29 cellular contexts compared by ENCODE assay signal in the genomic region with DNA sequence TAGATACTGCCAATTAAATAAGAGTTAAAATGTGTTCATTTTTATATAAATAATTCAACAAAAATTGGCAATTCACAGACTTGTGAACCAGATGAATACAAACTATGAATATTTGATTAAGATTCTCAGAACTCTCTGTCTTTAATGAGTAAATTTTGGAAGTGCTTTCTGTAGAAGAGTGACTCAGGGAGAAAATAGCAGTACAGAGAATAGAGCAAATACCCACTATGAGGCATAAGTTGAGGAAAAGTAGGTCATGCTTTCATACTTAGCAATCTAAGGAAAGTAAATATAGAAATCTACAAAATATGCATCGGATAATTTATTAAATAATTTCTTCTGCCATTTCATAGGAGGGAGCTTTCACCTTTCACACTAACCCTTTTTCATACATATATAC.
"Had no signal": no experiment of that assay in that cellular context is flagged by ENCODE, and none has a peak within 500 bp of the region (broad histone marks: within the 10 kb centered on the region; RNA-seq: fewer than 3 reads in every experiment).

No MANE protein-coding gene starts in this region.

- H3K4me3 Mint-ChIP-seq: activated B cell treated with CpG ODN at 0.5 μM for 24 hours; activated CD4-positive, alpha-beta memory T cell treated with anti-CD3 and anti-CD28 coated beads for 36 hours; activated CD4-positive, alpha-beta T cell treated with anti-CD3 and anti-CD28 coated beads, Interleukin-2, amount 10 ng/mL, durations not matched to agents 24 days and 14 days; activated CD8-positive, alpha-beta T cell treated with anti-CD3 and anti-CD28 coated beads for 36 hours; activated naive CD4-positive, alpha-beta T cell treated with anti-CD3 and anti-CD28 coated beads, Interleukin-2, amount 10 ng/mL, durations not matched to agents 7 days and 5 days; activated naive CD4-positive, alpha-beta T cell treated with anti-CD3 and anti-CD28 coated beads, Interleukin-2, amount 50 U/mL, for 24 hours; activated naive CD8-positive, alpha-beta T cell; activated T-helper 1 cell treated with anti-CD3 and anti-CD28 coated beads, Interleukin-12 subunit alpha, Interleukin-12 subunit beta, Interleukin-2, Interleukin-4 antibody, amounts not matched to agents 30 ng/mL and 10 ng/mL and 1 ng/mL, durations not matched to agents 14 hours and 24 hours and 36 hours; brain; central memory CD8-positive, alpha-beta T cell; T-cell; T-helper 17 cell; T-helper 2 cell treated with Interferon-gamma antibody and Interleukin-4, amounts not matched to agents 5 μg/mL and 100 μg/mL, for 36 hours had no signal

- H3K27ac Mint-ChIP-seq: activated B cell treated with CpG ODN at 0.5 μM for 24 hours; activated CD4-positive, alpha-beta memory T cell treated with anti-CD3 and anti-CD28 coated beads for 36 hours; activated CD4-positive, alpha-beta T cell treated with anti-CD3 and anti-CD28 coated beads, Interleukin-2, amount 10 ng/mL, durations not matched to agents 24 days and 14 days; activated CD8-positive, alpha-beta T cell treated with anti-CD3 and anti-CD28 coated beads for 36 hours; activated naive CD4-positive, alpha-beta T cell treated with anti-CD3 and anti-CD28 coated beads, Interleukin-2, amount 10 ng/mL, durations not matched to agents 7 days and 5 days; activated naive CD4-positive, alpha-beta T cell treated with anti-CD3 and anti-CD28 coated beads, Interleukin-2, amount 50 U/mL, for 24 hours; activated naive CD8-positive, alpha-beta T cell; activated T-helper 1 cell treated with anti-CD3 and anti-CD28 coated beads, Interleukin-12 subunit alpha, Interleukin-12 subunit beta, Interleukin-2, Interleukin-4 antibody, amounts not matched to agents 30 ng/mL and 10 ng/mL and 1 ng/mL, durations not matched to agents 14 hours and 24 hours and 36 hours; activated T-helper 2 cell treated with anti-CD3 and anti-CD28 coated beads, Interferon-gamma antibody, Interleukin-2, Interleukin-4, amounts not matched to agents 10 μg/mL and 5 μg/mL and 100 μg/mL, durations not matched to agents 14 hours and 24 hours and 36 hours; T-cell; T-helper 17 cell; T-helper 2 cell treated with Interferon-gamma antibody and Interleukin-4, amounts not matched to agents 5 μg/mL and 100 μg/mL, for 36 hours had no signal

- H3K9me3 Mint-ChIP-seq: activated B cell treated with CpG ODN at 0.5 μM for 24 hours; activated CD4-positive, alpha-beta memory T cell treated with anti-CD3 and anti-CD28 coated beads for 36 hours; activated CD4-positive, alpha-beta T cell treated with anti-CD3 and anti-CD28 coated beads, Interleukin-2, amount 10 ng/mL, durations not matched to agents 24 days and 14 days; activated CD8-positive, alpha-beta T cell treated with anti-CD3 and anti-CD28 coated beads for 36 hours; activated naive CD4-positive, alpha-beta T cell treated with anti-CD3 and anti-CD28 coated beads, Interleukin-2, amount 10 ng/mL, durations not matched to agents 7 days and 5 days; activated naive CD4-positive, alpha-beta T cell treated with anti-CD3 and anti-CD28 coated beads, Interleukin-2, amount 50 U/mL, for 24 hours; activated T-helper 1 cell treated with anti-CD3 and anti-CD28 coated beads, Interleukin-12 subunit alpha, Interleukin-12 subunit beta, Interleukin-2, Interleukin-4 antibody, amounts not matched to agents 30 ng/mL and 10 ng/mL and 1 ng/mL, durations not matched to agents 14 hours and 24 hours and 36 hours; activated T-helper 2 cell treated with anti-CD3 and anti-CD28 coated beads, Interferon-gamma antibody, Interleukin-2, Interleukin-4, amounts not matched to agents 10 μg/mL and 5 μg/mL and 100 μg/mL, durations not matched to agents 14 hours and 24 hours and 36 hours; central memory CD8-positive, alpha-beta T cell; T-cell; T-helper 2 cell treated with Interferon-gamma antibody and Interleukin-4, amounts not matched to agents 5 μg/mL and 100 μg/mL, for 36 hours had no signal

- H3K4me1 Mint-ChIP-seq: activated B cell treated with CpG ODN at 0.5 μM for 24 hours; activated CD4-positive, alpha-beta T cell treated with anti-CD3 and anti-CD28 coated beads, Interleukin-2, amount 10 ng/mL, durations not matched to agents 24 days and 14 days; activated naive CD4-positive, alpha-beta T cell treated with anti-CD3 and anti-CD28 coated beads, Interleukin-2, amount 10 ng/mL, durations not matched to agents 7 days and 5 days; activated naive CD4-positive, alpha-beta T cell treated with anti-CD3 and anti-CD28 coated beads, Interleukin-2, amount 50 U/mL, for 24 hours; central memory CD8-positive, alpha-beta T cell; T-cell had no signal

- ATAC-seq: activated CD8-positive, alpha-beta T cell treated with anti-CD3 and anti-CD28 coated beads for 36 hours; T-cell; T-helper 17 cell had no signal

- DNase-seq: activated B cell treated with CpG ODN at 0.5 μM for 24 hours; activated CD4-positive, alpha-beta memory T cell treated with anti-CD3 and anti-CD28 coated beads for 36 hours; activated CD4-positive, alpha-beta T cell treated with anti-CD3 and anti-CD28 coated beads for 4 hours; activated CD4-positive, alpha-beta T cell treated with anti-CD3 and anti-CD28 coated beads, Interleukin-2, amount 10 ng/mL, durations not matched to agents 24 days and 14 days; activated CD4-positive, alpha-beta T cell treated with anti-CD3 and anti-CD28 coated beads, Interleukin-2, amount 50 U/mL, for 1 hour; activated CD4-positive, alpha-beta T cell treated with anti-CD3 and anti-CD28 coated beads, Interleukin-2, amount 50 U/mL, for 4 hours; activated CD4-positive, CD25-positive, alpha-beta regulatory T cell treated with anti-CD3 and anti-CD28 coated beads, Interleukin-2, amount 50 U/mL, for 72 hours; activated CD8-positive, alpha-beta memory T cell treated with anti-CD3 and anti-CD28 coated beads, Interleukin-2, amount 50 U/mL, for 4 hours; activated CD8-positive, alpha-beta T cell treated with anti-CD3 and anti-CD28 coated beads for 36 hours; activated effector memory CD4-positive, alpha-beta T cell treated with Interleukin-2 at 50 U/mL for 16 hours; activated gamma-delta T cell; activated naive CD4-positive, alpha-beta T cell treated with anti-CD3 and anti-CD28 coated beads, Interleukin-2, amount 10 ng/mL, durations not matched to agents 7 days and 5 days; activated naive CD4-positive, alpha-beta T cell treated with Interleukin-2 at 50 U/mL for 16 hours; activated T-cell treated with anti-CD3 and anti-CD28 coated beads for 4 hours; activated T-cell treated with anti-CD3 and anti-CD28 coated beads, Interleukin-2, amount 50 U/mL, for 1 hour; activated T-cell treated with anti-CD3 and anti-CD28 coated beads, Interleukin-2, amount 50 U/mL, for 48 hours; amygdala; anterior cingulate cortex; cerebellar nuclear complex; T-cell; T-helper 17 cell; T-helper 9 cell had no signal

- H3K36me3 Mint-ChIP-seq: activated CD4-positive, alpha-beta memory T cell treated with anti-CD3 and anti-CD28 coated beads for 36 hours; activated naive CD4-positive, alpha-beta T cell treated with anti-CD3 and anti-CD28 coated beads, Interleukin-2, amount 10 ng/mL, durations not matched to agents 7 days and 5 days; activated naive CD4-positive, alpha-beta T cell treated with anti-CD3 and anti-CD28 coated beads, Interleukin-2, amount 50 U/mL, for 24 hours; activated naive CD8-positive, alpha-beta T cell; brain; T-cell had no signal

- H3K27me3 Mint-ChIP-seq: activated B cell treated with CpG ODN at 0.5 μM for 24 hours; activated CD4-positive, alpha-beta memory T cell treated with anti-CD3 and anti-CD28 coated beads for 36 hours; activated CD8-positive, alpha-beta T cell treated with anti-CD3 and anti-CD28 coated beads for 36 hours; activated naive CD4-positive, alpha-beta T cell treated with anti-CD3 and anti-CD28 coated beads, Interleukin-2, amount 50 U/mL, for 24 hours; activated naive CD8-positive, alpha-beta T cell; brain had no signal
